Comparison of ENCODE assay signal across 10 cellular contexts in genomic region chr5:151670953-151671636, GRCh38. TPM values are rescaled to one million over a fixed set of nuclear protein-coding genes. Genes with fewer than 3 reads are reported as not detected.
DNase-seq lines count a peak whose midpoint lies in the region; ATAC-seq and TF ChIP-seq lines count a peak whose summit lies in the region.
"Had no signal": no experiment of that assay in that cellular context is flagged by ENCODE, and none has a peak within 500 bp of the region (broad histone marks: within the 10 kb centered on the region; RNA-seq: fewer than 3 reads in every experiment).

No MANE protein-coding gene starts in this region.

- H3K4me3 ChIP-seq in dorsolateral prefrontal cortex = no peak overlapping the region
- H3K4me3 ChIP-seq in mesodermal cell (ENCODE audit: extremely low read depth, insufficient read depth, low read length, poor library complexity, severe bottlenecking) = no peak overlapping the region
- no peak overlapping the region for H3K4me3 ChIP-seq in thyroid gland (replicated peaks in 1 of 3)

- no peak for TF ChIP-seq CTCF in dorsolateral prefrontal cortex (IDR thresholded peaks at IDR 0.05 in 54 of 56, conservative IDR thresholded peaks at IDR 0.05 in 2 of 56; ENCODE audit: low read depth in 1 of 56, partially characterized antibody in 56 of 56)
- no peak for TF ChIP-seq CTCF in thyroid gland (IDR thresholded peaks at IDR 0.05)

- H3K27ac ChIP-seq in dorsolateral prefrontal cortex (peak overlapping the region in 47 of 59 donors; percentile 5 to 86 (median 66)), mesodermal cell (ENCODE audit: low read depth, low read length, severe bottlenecking) (peak overlapping the region; percentile 89), thyroid gland (peak overlapping the region; percentile 53 to 83 (median 58))

- no peak overlapping the region for H3K4me3 Mint-ChIP-seq in activated CD4-positive, alpha-beta T cell treated with anti-CD3 and anti-CD28 coated beads, Interleukin-2, amount 10 ng/mL, durations not matched to agents 7 days and 5 days
- H3K4me3 Mint-ChIP-seq: T-cell had no signal

- TF ChIP-seq POLR2A in thyroid gland (IDR thresholded peaks at IDR 0.05) = no peak

- H3K27me3 ChIP-seq in dorsolateral prefrontal cortex (no peaks in the 10 kb centered on the region), thyroid gland (no peaks in the 10 kb centered on the region)

- peak; percentile 65 for DNase-seq in RPMI7951 (ENCODE audit: low read depth)
- peak in 1 of 10 donors; percentile 27 for DNase-seq in dorsolateral prefrontal cortex
- no peak for DNase-seq in thyroid gland
- DNase-seq in activated CD4-positive, alpha-beta T cell treated with anti-CD3 and anti-CD28 coated beads for 1 hour = no peak
- no peak for DNase-seq in activated CD4-positive, alpha-beta T cell treated with anti-CD3 and anti-CD28 coated beads, Interleukin-2, amount 10 ng/mL, durations not matched to agents 7 days and 5 days
- DNase-seq in NCI-H1694 (lab: John Stamatoyannopoulos, UW) = no peak
- DNase-seq: midbrain, T-cell had no signal

- H3K4me1 ChIP-seq in mesodermal cell (ENCODE audit: control insufficient read depth, insufficient read depth, low read length, poor library complexity, severe bottlenecking) (peaks cover 55% of the 10 kb centered on the region), thyroid gland (peaks cover 3 to 74% of the 10 kb centered on the region in 2 donors)

- POLR2A ChIA-PET in activated CD4-positive, alpha-beta T cell treated with anti-CD3 and anti-CD28 coated beads, Interleukin-2, amount 10 ng/mL, durations not matched to agents 7 days and 5 days (lab: Charles Lee) = no interaction called here

- intact Hi-C loops in dorsolateral prefrontal cortex (cut with DNase I) (no loop called here), thyroid gland (cut with DNase I) (no loop called here)

- no peaks in the 10 kb centered on the region for H3K4me1 Mint-ChIP-seq in activated CD4-positive, alpha-beta T cell treated with anti-CD3 and anti-CD28 coated beads, Interleukin-2, amount 10 ng/mL, durations not matched to agents 7 days and 5 days
- H3K4me1 Mint-ChIP-seq: T-cell had no signal

- CTCF ChIA-PET in activated CD4-positive, alpha-beta T cell treated with anti-CD3 and anti-CD28 coated beads, Interleukin-2, amount 10 ng/mL, durations not matched to agents 7 days and 5 days (lab: Charles Lee) = interaction anchor here (1.3 to 3.9 kb wide), 3 partner anchors 10 to 19 kb away, joined by 5 to 13 read pairs (median 9); no protein-coding TSS in a partner anchor

- no peaks in the 10 kb centered on the region for H3K36me3 Mint-ChIP-seq in activated CD4-positive, alpha-beta T cell treated with anti-CD3 and anti-CD28 coated beads, Interleukin-2, amount 10 ng/mL, durations not matched to agents 7 days and 5 days (ENCODE audit: low read depth)
- H3K36me3 Mint-ChIP-seq: T-cell had no signal

- H3K36me3 ChIP-seq in mesodermal cell (ENCODE audit: control insufficient read depth, insufficient read depth, low read length) (peaks cover 99% of the 10 kb centered on the region), thyroid gland (peaks cover 73% of the 10 kb centered on the region in 2 donors)

- no peaks in the 10 kb centered on the region for H3K27me3 Mint-ChIP-seq in activated CD4-positive, alpha-beta T cell treated with anti-CD3 and anti-CD28 coated beads, Interleukin-2, amount 10 ng/mL, durations not matched to agents 7 days and 5 days

- no peak overlapping the region for H3K27ac Mint-ChIP-seq in activated CD4-positive, alpha-beta T cell treated with anti-CD3 and anti-CD28 coated beads, Interleukin-2, amount 10 ng/mL, durations not matched to agents 7 days and 5 days
- H3K27ac Mint-ChIP-seq: T-cell had no signal

- WGBS in mesodermal cell (ENCODE audit: insufficient coverage in 2 of 2), 2 experiments = 100% methylated on average over 2 of the region's 6 CpGs
- 69 to 87% methylated on average over 6 of the region's 6 CpGs for whole genome bisulfite sequencing in thyroid gland, 2 donors

- ATAC-seq in GM21515 (IDR thresholded peaks at IDR 0.05; ENCODE audit: unreplicated experiment) = no peak
- ATAC-seq: T-cell had no signal

- no peaks in the 10 kb centered on the region for H3K9me3 ChIP-seq in mesodermal cell (ENCODE audit: control insufficient read depth, low read length)
- H3K9me3 ChIP-seq in thyroid gland = no peaks in the 10 kb centered on the region

- no peaks in the 10 kb centered on the region for H3K9me3 Mint-ChIP-seq in activated CD4-positive, alpha-beta T cell treated with anti-CD3 and anti-CD28 coated beads, Interleukin-2, amount 10 ng/mL, durations not matched to agents 7 days and 5 days
- H3K9me3 Mint-ChIP-seq: T-cell had no signal

RNA-seq across cellular contexts. Expression of gene SPARC, which starts 15.6 kb away (rescaled TPM):
- total RNA-seq in RPMI7951 (2014; rRNA removed; shearing (Covaris generic)) = 2,339 and 3,437 TPM in 2 replicates
- 100 to 1,000 TPM; 118 to 878 (median 329) TPM for total RNA-seq in dorsolateral prefrontal cortex
- 2,112 TPM for polyA plus RNA-seq in mesodermal cell (2013, experiment 1 of 2)
- polyA plus RNA-seq in mesodermal cell (2013, experiment 2 of 2) = 2,024 TPM
- total RNA-seq in thyroid gland = 100 to 1,000 TPM; 302 to 327 (median 309) TPM
- 1 to 10 TPM in 1 of 2 experiments, under 1 TPM in 1; 0.27 to 1.1 TPM for total RNA-seq in activated CD4-positive, alpha-beta T cell treated with anti-CD3 and anti-CD28 coated beads, Interleukin-2, amount 10 ng/mL, durations not matched to agents 7 days and 5 days

Comparison
In these comparisons a context has a peak if more than half of its experiments do, and no peak if none do; other contexts are left out.
1. RNA of gene SPARC, which starts 15.6 kb away (total RNA-seq): 2,339 to 3,437 TPM in RPMI7951, 118 to 878 TPM in dorsolateral prefrontal cortex and 302 to 327 TPM in thyroid gland; 0.27 to 1.1 TPM in activated CD4-positive, alpha-beta T cell treated with anti-CD3 and anti-CD28 coated beads, Interleukin-2, amount 10 ng/mL, durations not matched to agents 7 days and 5 days; every median in the first group is over 10 times any median in the second.
2. Peak in every context shown above with its lines, with median percentiles within 50 percentile points of each other: H3K27ac ChIP-seq.